In the genomic region with DNA sequence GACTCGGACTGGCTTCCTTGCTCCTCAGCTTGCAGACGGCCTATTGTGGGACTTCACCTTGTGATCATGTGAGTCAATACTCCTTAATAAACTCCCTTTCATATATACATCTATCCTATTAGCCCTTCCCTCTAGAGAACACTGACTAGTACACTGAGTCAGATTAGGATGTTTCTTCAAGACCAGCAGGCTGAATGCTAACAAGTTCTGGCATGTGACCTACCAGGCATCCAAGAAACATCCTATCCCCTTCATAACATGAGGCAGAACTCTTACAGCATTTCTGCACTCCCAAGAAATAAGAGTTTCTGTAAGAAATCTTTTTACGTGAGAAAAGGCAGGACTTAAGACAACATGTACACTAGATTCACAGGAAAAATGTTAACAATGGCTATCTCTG, we compare ENCODE assay signal across 21 cellular contexts. TPM values are rescaled to one million over a fixed set of nuclear protein-coding genes. Genes with fewer than 3 reads are reported as not detected.
DNase-seq lines count a peak whose midpoint lies in the region; ATAC-seq and TF ChIP-seq lines count a peak whose summit lies in the region.
"Had no signal": no experiment of that assay in that cellular context is flagged by ENCODE, and none has a peak within 500 bp of the region (broad histone marks: within the 10 kb centered on the region; RNA-seq: fewer than 3 reads in every experiment).

No MANE protein-coding gene starts in this region.

- H3K36me3 Mint-ChIP-seq in stimulated activated effector memory CD8-positive, alpha-beta T cell treated with anti-CD3 and anti-CD28 coated beads, Interleukin-12 subunit alpha, Interleukin-12 subunit beta, amount 100 ng/mL, for 72 hours, result no peaks in the 10 kb centered on the region
- H3K36me3 Mint-ChIP-seq: CD4-positive, alpha-beta memory T cell had no signal

- intact Hi-C loops in esophagus muscularis mucosa (cut with DNase I), result no loop called here

- H3K4me3 ChIP-seq in RWPE2 (ENCODE audit: severe bottlenecking) (no peak overlapping the region), esophagus muscularis mucosa (no peak overlapping the region)

- H3K27ac ChIP-seq in RWPE2 (ENCODE audit: poor library complexity, severe bottlenecking), result peak overlapping the region; percentile 3
- H3K27ac ChIP-seq in foreskin keratinocyte, result peak overlapping the region; percentile 40
- H3K27ac ChIP-seq in esophagus muscularis mucosa (replicated peaks in 1 of 4), result no peak overlapping the region
- H3K27ac ChIP-seq: HL-60 had no signal

- peak overlapping the region; percentile 1 for H3K27ac Mint-ChIP-seq in stimulated activated effector memory CD8-positive, alpha-beta T cell treated with anti-CD3 and anti-CD28 coated beads, Interleukin-12 subunit alpha, Interleukin-12 subunit beta, amount 100 ng/mL, for 72 hours

- TF ChIP-seq CTCF in RWPE2 (IDR thresholded peaks at IDR 0.05; ENCODE audit: poor library complexity, severe bottlenecking) (no peak), foreskin keratinocyte (conservative IDR thresholded peaks at IDR 0.05) (no peak), esophagus muscularis mucosa (IDR thresholded peaks at IDR 0.05) (no peak)

- DNase-seq in RWPE2 (ENCODE audit: low spot score) (no peak), foreskin keratinocyte (peak; percentile 93 to 97), esophagus muscularis mucosa (ENCODE audit: extremely low spot score) (no peak), NOMO-1 treated with dmso at 0.1 percent for 144 hours (lab: John Stamatoyannopoulos, UW; ENCODE audit: unreplicated experiment) (no peak), superior temporal gyrus (ENCODE audit: extremely low spot score) (no peak)
- no peak for DNase-seq in stimulated activated effector memory CD8-positive, alpha-beta T cell treated with anti-CD3 and anti-CD28 coated beads, Interleukin-12 subunit alpha, Interleukin-12 subunit beta, amount 100 ng/mL, for 72 hours (ENCODE audit: low spot score in 2 of 2)
- DNase-seq: BE2C; Calu3; CD4-positive, alpha-beta memory T cell; DMS53; H9; MV-4-11; NCI-H1930; NCI-H2171; NCI-H446 treated with DMSO at 0.1 percent for 48 hours; NCI-H82 had no signal

- peak; percentile 99 for ATAC-seq in RWPE2 (ENCODE audit: low read depth)
- ATAC-seq in esophagus mucosa, result peak; percentile 97
- peak; percentile 99 for ATAC-seq in foreskin keratinocyte
- no peak for ATAC-seq in stimulated activated effector memory CD8-positive, alpha-beta T cell treated with anti-CD3 and anti-CD28 coated beads, Interleukin-12 subunit alpha, Interleukin-12 subunit beta, amount 100 ng/mL, for 72 hours
- ATAC-seq in GM21825 (IDR thresholded peaks at IDR 0.05; ENCODE audit: unreplicated experiment), result no peak
- ATAC-seq: Right ventricle myocardium inferior, SK-N-SH treated with all-trans-retinoic acid at 6 μM for 48 hours had no signal

- no peak for TF ChIP-seq EP300 in esophagus muscularis mucosa (IDR thresholded peaks at IDR 0.05)

- H3K27me3 ChIP-seq in RWPE2 (ENCODE audit: insufficient read depth, poor library complexity, severe bottlenecking) (no peaks in the 10 kb centered on the region), foreskin keratinocyte (no peaks in the 10 kb centered on the region), esophagus muscularis mucosa (no peaks in the 10 kb centered on the region)
- H3K27me3 ChIP-seq: BE2C had no signal

- H3K9me3 Mint-ChIP-seq in stimulated activated effector memory CD8-positive, alpha-beta T cell treated with anti-CD3 and anti-CD28 coated beads, Interleukin-12 subunit alpha, Interleukin-12 subunit beta, amount 100 ng/mL, for 72 hours, result no peaks in the 10 kb centered on the region
- H3K9me3 Mint-ChIP-seq: CD4-positive, alpha-beta memory T cell; H9 had no signal

- 92% methylated on average over 3 of the region's 3 CpGs for WGBS in esophagus muscularis mucosa

- no peak for TF ChIP-seq POLR2A in esophagus muscularis mucosa (IDR thresholded peaks at IDR 0.05; ENCODE audit: low read depth)

- no peak overlapping the region for H3K4me3 Mint-ChIP-seq in stimulated activated effector memory CD8-positive, alpha-beta T cell treated with anti-CD3 and anti-CD28 coated beads, Interleukin-12 subunit alpha, Interleukin-12 subunit beta, amount 100 ng/mL, for 72 hours
- H3K4me3 Mint-ChIP-seq: CD4-positive, alpha-beta memory T cell; H9 had no signal

- H3K4me1 ChIP-seq in RWPE2 (ENCODE audit: insufficient read depth, poor library complexity, severe bottlenecking) (peaks cover 9% of the 10 kb centered on the region), foreskin keratinocyte (peaks cover 10% of the 10 kb centered on the region), esophagus muscularis mucosa (no peaks in the 10 kb centered on the region)
- H3K4me1 ChIP-seq: BE2C had no signal

- no peaks in the 10 kb centered on the region for H3K4me1 Mint-ChIP-seq in stimulated activated effector memory CD8-positive, alpha-beta T cell treated with anti-CD3 and anti-CD28 coated beads, Interleukin-12 subunit alpha, Interleukin-12 subunit beta, amount 100 ng/mL, for 72 hours
- H3K4me1 Mint-ChIP-seq: CD4-positive, alpha-beta memory T cell had no signal

- no peaks in the 10 kb centered on the region for H3K9me3 ChIP-seq in RWPE2 (ENCODE audit: severe bottlenecking)
- no peaks in the 10 kb centered on the region for H3K9me3 ChIP-seq in esophagus muscularis mucosa
- H3K9me3 ChIP-seq: BE2C had no signal

- H3K36me3 ChIP-seq in RWPE2 (ENCODE audit: low read depth) (no peaks in the 10 kb centered on the region), esophagus muscularis mucosa (no peaks in the 10 kb centered on the region)
- H3K36me3 ChIP-seq: BE2C had no signal

RNA-seq across cellular contexts. Expression of a gene that starts 9.3 kb away (rescaled TPM):
- total RNA-seq in esophagus mucosa (0.80 TPM), foreskin keratinocyte (0.28 and 0.41 TPM in 2 replicates), esophagus muscularis mucosa (1 to 10 TPM in 1 of 4 donors, under 1 TPM in 3; 0.19 to 1.2 (median 0.47) TPM)
- polyA plus RNA-seq in foreskin keratinocyte, result 0.22 and 0.31 TPM in 2 replicates

RNA-seq across cellular contexts. Expression of a gene that starts 16.5 kb away (rescaled TPM):
- total RNA-seq in esophagus mucosa (0.20 TPM), foreskin keratinocyte (not detected in 2 replicates), esophagus muscularis mucosa (10 to 100 TPM in 1 of 4 donors, 1 to 10 TPM in 3; 5.8 to 15.8 (median 7.9) TPM)
- not detected in 2 replicates for polyA plus RNA-seq in foreskin keratinocyte
- total RNA-seq: Calu3; CD4-positive, alpha-beta memory T cell had no signal
- polyA plus RNA-seq: CD4-positive, alpha-beta memory T cell had no signal

Comparison
In these comparisons a context has a peak if more than half of its experiments do, and no peak if none do; other contexts are left out.
1. ATAC-seq: peak in RWPE2 (single experiment), esophagus mucosa (single experiment) and foreskin keratinocyte (single experiment); none in stimulated activated effector memory CD8-positive, alpha-beta T cell treated with anti-CD3 and anti-CD28 coated beads, Interleukin-12 subunit alpha, Interleukin-12 subunit beta, amount 100 ng/mL, for 72 hours (single experiment) and GM21825 (single experiment).
2. DNase-seq: peak in foreskin keratinocyte (2 of 2); none in RWPE2 (single experiment), stimulated activated effector memory CD8-positive, alpha-beta T cell treated with anti-CD3 and anti-CD28 coated beads, Interleukin-12 subunit alpha, Interleukin-12 subunit beta, amount 100 ng/mL, for 72 hours (0 of 2), esophagus muscularis mucosa (single experiment), NOMO-1 treated with dmso at 0.1 percent for 144 hours (single experiment) and superior temporal gyrus (single experiment).
3. H3K27ac ChIP-seq: peak in RWPE2 (single experiment) and foreskin keratinocyte (single experiment); none in esophagus muscularis mucosa (0 of 4).